In the genomic region with DNA sequence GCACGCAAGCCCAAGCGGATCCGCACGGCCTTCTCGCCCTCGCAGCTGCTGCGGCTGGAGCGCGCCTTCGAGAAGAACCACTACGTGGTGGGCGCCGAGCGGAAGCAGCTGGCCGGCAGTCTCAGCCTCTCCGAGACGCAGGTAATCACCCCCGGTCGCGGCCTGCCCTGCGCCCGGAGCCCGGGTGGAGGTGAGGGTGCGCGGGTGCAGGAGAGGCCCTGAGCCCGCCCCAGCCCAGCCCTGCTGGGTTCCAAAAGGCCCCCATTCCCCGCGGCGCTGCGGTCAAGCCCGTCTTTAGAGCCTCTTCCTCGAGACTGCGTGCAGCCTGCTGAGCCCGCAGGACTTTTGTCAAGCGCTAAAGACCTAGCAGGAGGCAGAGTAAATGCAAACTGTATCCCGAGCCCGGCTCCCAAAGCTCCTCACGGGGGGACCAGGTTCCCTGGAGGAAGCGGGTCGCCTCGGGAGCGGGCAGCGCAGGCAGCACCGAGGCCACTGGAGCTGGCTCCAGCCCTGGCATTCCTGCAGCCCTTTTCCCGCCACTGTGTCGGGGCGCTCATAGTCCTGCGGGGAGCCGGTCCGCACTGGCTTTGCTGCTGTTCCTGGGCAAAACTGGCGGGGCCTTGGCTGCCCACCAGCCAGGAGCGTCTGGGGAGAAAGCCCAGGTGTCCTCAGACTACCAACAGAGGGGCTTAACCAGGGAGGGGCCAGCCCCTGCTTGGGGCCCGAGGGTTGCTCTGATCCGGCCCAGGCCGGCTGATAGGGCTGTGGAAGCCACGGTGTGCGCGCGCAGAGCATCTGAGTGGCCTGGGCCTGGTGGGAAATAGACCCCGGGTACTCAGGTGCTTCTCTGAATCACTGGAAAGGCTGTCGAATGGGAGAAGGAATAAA, we compare ENCODE assay signal across 13 cellular contexts. TPM values are rescaled to one million over a fixed set of nuclear protein-coding genes. Genes with fewer than 3 reads are reported as not detected.
A peak's percentile ranks its signal among the peaks of the same experiment; 100 is the strongest.
DNase-seq lines count a peak whose midpoint lies in the region; ATAC-seq, FAIRE-seq and TF ChIP-seq lines count a peak whose summit lies in the region.
"Had no signal": no experiment of that assay in that cellular context is flagged by ENCODE, and none has a peak within 500 bp of the region (broad histone marks: within the 10 kb centered on the region; RNA-seq: fewer than 3 reads in every experiment).

No MANE protein-coding gene starts in this region.

- no peak overlapping the region for H2BK12ac ChIP-seq in H9 (ENCODE audit: insufficient read length, low read depth, low read length)

- H3K9me3 ChIP-seq in H9 (ENCODE audit: control insufficient read depth, low read depth, low read length) = no peaks in the 10 kb centered on the region
- H3K9me3 ChIP-seq in GM12878 (replicated peaks; ENCODE audit: control insufficient read depth, insufficient read depth, low read length) = no peaks in the 10 kb centered on the region; the same call in 2 of the 3 replicates
- no peaks in the 10 kb centered on the region for H3K9me3 ChIP-seq in vagina
- H3K9me3 ChIP-seq: gastrocnemius medialis, tibial artery had no signal

- no peaks in the 10 kb centered on the region for H3K27me3 Mint-ChIP-seq in H9 (ENCODE audit: low read depth)

- H3K36me3 ChIP-seq in GM12878 (ENCODE audit: control insufficient read depth in 2 of 2, insufficient read depth in 2 of 2, low read length in 1 of 2) = no peaks in the 10 kb centered on the region
- H3K36me3 ChIP-seq in vagina = no peaks in the 10 kb centered on the region
- H3K36me3 ChIP-seq: gastrocnemius medialis, SJSA1, tibial artery had no signal

- ATAC-seq in GM18498 (IDR thresholded peaks at IDR 0.05; ENCODE audit: unreplicated experiment) (peak; percentile 51), GM12878 (peak; percentile 62), omental fat pad (ENCODE audit: low FRiP score) (peak; percentile 14), HG03039 (IDR thresholded peaks at IDR 0.05; ENCODE audit: unreplicated experiment) (no peak)

- peaks cover 17 to 25% of the 10 kb centered on the region in 2 experiments for H3K4me1 Mint-ChIP-seq in H9

- H3K27ac ChIP-seq in H9 (ENCODE audit: insufficient read length, low read depth, low read length) (no peak overlapping the region), GM12878 (ENCODE audit: control insufficient read depth, insufficient read depth) (no peak overlapping the region), vagina (no peak overlapping the region)
- H3K27ac ChIP-seq: gastrocnemius medialis, SJSA1, tibial artery had no signal

- TF ChIP-seq CTCF in H9 (conservative IDR thresholded peaks at IDR 0.05) (no peak), GM12878 (IDR thresholded peaks at IDR 0.05 in 2 of 3, conservative IDR thresholded peaks at IDR 0.05 in 1 of 3; ENCODE audit: control insufficient read depth in 2 of 3, extremely low read depth in 1 of 3, insufficient read depth in 1 of 3, low read depth in 3 of 3, low read length in 3 of 3) (no peak), omental fat pad (IDR thresholded peaks at IDR 0.05) (no peak), vagina (IDR thresholded peaks at IDR 0.05) (no peak)

- H3K27me3 ChIP-seq in H9 (ENCODE audit: insufficient read depth, low read length) = peaks cover 92% of the 10 kb centered on the region
- H3K27me3 ChIP-seq in GM12878 (replicated peaks in 1 of 2; ENCODE audit: control insufficient read depth in 2 of 2, insufficient read depth in 2 of 2, low read length in 1 of 2) = peaks cover 7 to 43% of the 10 kb centered on the region in 2 experiments
- H3K27me3 ChIP-seq in vagina = peaks cover 28% of the 10 kb centered on the region

- no peak overlapping the region for H3T11ph ChIP-seq in H9 (ENCODE audit: low read length)

- H3K9ac ChIP-seq in H9 (ENCODE audit: extremely low read depth, insufficient read length, low read length) (no peak overlapping the region), GM12878 (ENCODE audit: control insufficient read depth, insufficient read depth, low read length) (no peak overlapping the region)

- H3K23me2 ChIP-seq in H9 (ENCODE audit: insufficient read length, low read depth, low read length, poor library complexity, severe bottlenecking) = peaks cover 20% of the 10 kb centered on the region

- H3K9me3 Mint-ChIP-seq in H9 = peaks cover 0 to 2% of the 10 kb centered on the region in 2 experiments; a peak in 2 of 5 replicates

- H4K5ac ChIP-seq in H9 (ENCODE audit: insufficient read length, low read depth, low read length) = no peak overlapping the region

- H2AK5ac ChIP-seq in H9 (ENCODE audit: insufficient read length, low read length) = no peak overlapping the region

- no peak overlapping the region for H4K91ac ChIP-seq in H9 (ENCODE audit: insufficient read length, low read depth, low read length)

- H2AFZ ChIP-seq in H9 (ENCODE audit: low read length) (no peak overlapping the region), GM12878 (ENCODE audit: control insufficient read depth, low read depth, low read length) (no peak overlapping the region)

- no peak overlapping the region for H2BK5ac ChIP-seq in H9 (ENCODE audit: insufficient read length, low read length)

- intact Hi-C loops in GM12878 (cut with micrococcal nuclease; ENCODE audit: unreplicated experiment) = no loop called here
- intact Hi-C loops in vagina (cut with DNase I) = no loop called here

- no peak overlapping the region for H3K27ac Mint-ChIP-seq in H9

- WGBS in H9 (ENCODE audit: extremely low coverage, insufficient read length, low lambda C conversion rate) = no CpG with 5 or more reads among the region's 61 CpGs
- 14% methylated on average over 52 of the region's 61 CpGs for WGBS in GM12878 (ENCODE audit: insufficient coverage, insufficient replicate concordance, low lambda C conversion rate, missing lambda C conversion rate)

- peak in 1 of 2 experiments; percentile 31; a peak in 1 of 4 replicates for TF ChIP-seq EP300 in GM12878 (IDR thresholded peaks at IDR 0.05; ENCODE audit: borderline replicate concordance in 1 of 2, control insufficient read depth in 1 of 2, low read depth in 2 of 2, low read length in 2 of 2)

- no peak overlapping the region for H4K8ac ChIP-seq in H9 (replicated peaks; ENCODE audit: insufficient read length, low read depth, low read length)

- DNase-seq in H9 = peak; percentile 62
- DNase-seq in GM12878 (ENCODE audit: low read depth, low spot score) = no peak
- DNase-seq in omental fat pad (ENCODE audit: low spot score) = no peak
- DNase-seq in vagina (ENCODE audit: extremely low spot score in 2 of 2) = no peak
- no peak for DNase-seq in stimulated activated CD4-positive, alpha-beta T cell treated with anti-CD3 and anti-CD28 coated beads, Interleukin-12 subunit alpha, Interleukin-12 subunit beta, amount 100 ng/mL, for 4 hours
- DNase-seq in nucleus accumbens (lab: John Stamatoyannopoulos, UW) = no peak
- DNase-seq: KBM-7 had no signal

- in situ Hi-C loops in GM12878 (cut with MboI) = no loop called here

- H3K4me1 ChIP-seq in H9 (ENCODE audit: insufficient read depth, low read length) (0 out of 2 replicates have a peak, but pooled peaks cover under 1% of the 10 kb centered on the region), GM12878 (ENCODE audit: control insufficient read depth, insufficient read depth, low read length) (no peaks in the 10 kb centered on the region; the same call in 1 of the 2 replicates), vagina (peaks cover 34% of the 10 kb centered on the region)

- H2BK15ac ChIP-seq in H9 (ENCODE audit: low read depth, low read length) = no peak overlapping the region

- H3K79me1 ChIP-seq in H9 (ENCODE audit: insufficient read depth, low read depth, low read length, poor library complexity, severe bottlenecking) = no peaks in the 10 kb centered on the region

- H4K20me1 ChIP-seq in H9 (ENCODE audit: control insufficient read depth, insufficient read depth, insufficient read length) (no peaks in the 10 kb centered on the region), GM12878 (ENCODE audit: control insufficient read depth, insufficient read depth) (peaks cover 2% of the 10 kb centered on the region; the same call in 1 of the 2 replicates)

- H3K14ac ChIP-seq in H9 (ENCODE audit: insufficient read depth, low read length) = peak overlapping the region; percentile 21; the same call in 1 of the 2 replicates

- H3K4me3 Mint-ChIP-seq in H9 = peak overlapping the region; percentile 3 to 74; a peak in 4 of 5 replicates

- H3K56ac ChIP-seq in H9 (ENCODE audit: insufficient read length, low read depth, low read length) = no peak overlapping the region

- no peak overlapping the region for H3K4me3 ChIP-seq in GM12878
- no peak overlapping the region for H3K4me3 ChIP-seq in vagina
- H3K4me3 ChIP-seq: gastrocnemius medialis, SJSA1, tibial artery had no signal

- CTCF ChIA-PET in GM12878 (lab: Yijun Ruan, JAX) = interaction anchor here (1.1 to 9.4 kb wide), 3 partner anchors 8 to 49 kb away, joined by 3 to 105 read pairs (median 4); partner anchors contain the start of gene EMX1

- H3K4ac ChIP-seq in H9 (ENCODE audit: low read depth, low read length) = no peak overlapping the region

- no peak for FAIRE-seq in GM12878 (lab: Jason Lieb, UNC)

- no peak overlapping the region for H2BK120ac ChIP-seq in H9 (ENCODE audit: low read depth, low read length, poor library complexity, severe bottlenecking)

- peaks cover 0 to 7% (median 5%) of the 10 kb centered on the region in 3 experiments; a peak in 3 of 7 replicates for H3K36me3 Mint-ChIP-seq in H9 (ENCODE audit: insufficient read depth in 1 of 3, low read depth in 3 of 3)

- no peak overlapping the region for H3K18ac ChIP-seq in H9 (ENCODE audit: insufficient read length, low read depth, low read length)

- RAD21 ChIA-PET in GM12878 (lab: Charles Lee; ENCODE audit: unreplicated experiment) = no interaction called here

- POLR2A ChIA-PET in GM12878 (lab: Charles Lee) = no interaction called here

- H3K79me2 ChIP-seq in H9 (ENCODE audit: insufficient read depth, low read length) (no peaks in the 10 kb centered on the region), GM12878 (ENCODE audit: control insufficient read depth, insufficient read depth, low read length) (no peaks in the 10 kb centered on the region)

- no peak overlapping the region for H3K23ac ChIP-seq in H9 (ENCODE audit: insufficient read length, low read depth, low read length)

- SMC1A ChIA-PET in GM12878 (lab: Charles Lee; ENCODE audit: uncharacterized antibody, unreplicated experiment) = interaction anchor here (2.3 to 3.8 kb wide), 2 partner anchors 9 to 10 kb away, joined by 12 to 23 read pairs; partner anchors contain the start of gene EMX1

- no peak for TF ChIP-seq RAD21 in GM12878 (IDR thresholded peaks at IDR 0.05; ENCODE audit: insufficient read depth, low read depth, low read length)

- H3K4me2 ChIP-seq in H9 (ENCODE audit: insufficient read depth, insufficient read length, low read length) (peak overlapping the region; percentile 51), GM12878 (ENCODE audit: control insufficient read depth, insufficient read depth) (peak overlapping the region; percentile 55; the same call in 1 of the 2 replicates)

- TF ChIP-seq POLR2A in GM12878 (IDR thresholded peaks at IDR 0.05; ENCODE audit: low read depth, low read length) = no peak
- no peak for TF ChIP-seq POLR2A in vagina (IDR thresholded peaks at IDR 0.05)

- no TSS peak for BruUV-seq in GM12878 (replicated peaks; lab: Mats Ljungman, UMichigan)

- no peak overlapping the region for H2BK20ac ChIP-seq in H9 (ENCODE audit: low read depth, low read length, poor library complexity, severe bottlenecking)

RNA-seq across cellular contexts. Expression of gene EMX1, which starts 7.3 kb away (rescaled TPM):
- total RNA-seq in H9 (2021) (0.64 and 0.72 TPM in 2 replicates), GM12878 (2014; rRNA removed) (1.9 and 2.3 TPM in 2 replicates), GM12878 (2014; rRNA removed; fragmentation: Illumina TruSeq; extraction: Trizol) (0.28 and 0.49 TPM in 2 replicates), GM12878 (2021) (1.1 and 1.2 TPM in 2 replicates), omental fat pad (1 to 10 TPM in 1 of 4 donors, under 1 TPM in 1, not detected in 2; 0.38 to 4.0 TPM), vagina (not detected)
- total RNA-seq in GM12878 (2013; cell fraction: nucleolus; rRNA removed) = 6.4 and 11.8 TPM in 2 replicates
- 0.42 TPM for polyA plus RNA-seq in GM12878 (2011; ENCODE audit: low read depth)
- polyA plus RNA-seq in GM12878 (2011; rRNA removed) (3.2 and 5.1 TPM in 2 replicates), GM12878 (2014; fragmentation: Illumina TruSeq; extraction: Trizol) (0.16 TPM in 1 of 2 replicates, not detected in the other), GM12878 (2014; fragmentation: Nextera tagmentation; extraction: Ambion mirVana) (under 1 TPM in 1 of 2 experiments, not detected in 1; 0.07 TPM), GM12878 (2014; rRNA removed) (1.1 and 1.3 TPM in 2 replicates), GM12878 (2016; fragmentation: Nextera tagmentation; extraction: Ambion mirVana) (1 to 10 TPM; 1.1 to 1.5 TPM)
- polyA plus RNA-seq in GM12878 (2011; cell fraction: cytosol; rRNA removed) = 4.7 and 9.5 TPM in 2 replicates
- polyA plus RNA-seq in GM12878 (2011; cell fraction: nucleus; rRNA removed) = 42.0 and 42.5 TPM in 2 replicates
- polyA plus RNA-seq in GM12878 (2012) = 0.97 and 2.0 TPM in 2 replicates
- 3.4 and 4.5 TPM in 2 replicates for polyA minus RNA-seq in GM12878 (2011; rRNA and poly(A)+ RNA removed)
- polyA minus RNA-seq in GM12878 (2011; cell fraction: cytosol; rRNA and poly(A)+ RNA removed) = 2.4 and 3.0 TPM in 2 replicates
- 11.5 and 18.7 TPM in 2 replicates for polyA minus RNA-seq in GM12878 (2011; cell fraction: nucleus; rRNA and poly(A)+ RNA removed)
- total RNA-seq: gastrocnemius medialis, right cardiac atrium, SJSA1 had no signal

RNA-seq across cellular contexts. Expression of gene SPR, which starts 37.4 kb away (rescaled TPM):
- total RNA-seq in H9 (2021) (7.3 and 7.6 TPM in 2 replicates), GM12878 (2014; rRNA removed) (3.6 and 4.1 TPM in 2 replicates), GM12878 (2014; rRNA removed; fragmentation: Illumina TruSeq; extraction: Trizol) (1.8 and 2.0 TPM in 2 replicates), GM12878 (2021) (2.9 TPM in 2 replicates), omental fat pad (10 to 100 TPM; 24.3 to 54.3 (median 42.8) TPM), vagina (45.7 TPM)
- 0.78 and 1.1 TPM in 2 replicates for total RNA-seq in GM12878 (2013; cell fraction: nucleolus; rRNA removed)
- polyA plus RNA-seq in GM12878 (2011; ENCODE audit: low read depth) = 0.49 TPM
- polyA plus RNA-seq in GM12878 (2011; rRNA removed) (6.3 and 7.8 TPM in 2 replicates), GM12878 (2014; fragmentation: Illumina TruSeq; extraction: Trizol) (1.1 and 1.8 TPM in 2 replicates), GM12878 (2014; fragmentation: Nextera tagmentation; extraction: Ambion mirVana) (1 to 10 TPM in 1 of 2 experiments, under 1 TPM in 1; 0.68 to 1.3 TPM), GM12878 (2014; rRNA removed) (2.1 and 2.4 TPM in 2 replicates), GM12878 (2016; fragmentation: Nextera tagmentation; extraction: Ambion mirVana) (1 to 10 TPM; 4.3 to 6.4 TPM)
- polyA plus RNA-seq in GM12878 (2011; cell fraction: cytosol; rRNA removed) = 8.7 and 9.6 TPM in 2 replicates
- 5.0 and 5.3 TPM in 2 replicates for polyA plus RNA-seq in GM12878 (2011; cell fraction: nucleus; rRNA removed)
- 1.1 and 1.8 TPM in 2 replicates for polyA plus RNA-seq in GM12878 (2012)
- 3.9 and 5.2 TPM in 2 replicates for polyA minus RNA-seq in GM12878 (2011; rRNA and poly(A)+ RNA removed)
- 1.6 and 4.1 TPM in 2 replicates for polyA minus RNA-seq in GM12878 (2011; cell fraction: cytosol; rRNA and poly(A)+ RNA removed)
- 1.1 and 2.1 TPM in 2 replicates for polyA minus RNA-seq in GM12878 (2011; cell fraction: nucleus; rRNA and poly(A)+ RNA removed)
